In genomic region chr3:4845882-4846281, GRCh38 we compare ENCODE assay signal across 11 cellular contexts.
A peak's percentile ranks its signal among the peaks of the same experiment; 100 is the strongest.
DNase-seq lines count a peak whose midpoint lies in the region; ATAC-seq and TF ChIP-seq lines count a peak whose summit lies in the region.
"Had no signal": no experiment of that assay in that cellular context is flagged by ENCODE, and none has a peak within 500 bp of the region (broad histone marks: within the 10 kb centered on the region; RNA-seq: fewer than 3 reads in every experiment).

No MANE protein-coding gene starts in this region.

- DNase-seq in activated CD4-positive, alpha-beta T cell treated with anti-CD3 and anti-CD28 coated beads, Interleukin-2, amount 10 ng/mL, durations not matched to agents 7 days and 5 days, result peak; percentile 20
- no peak for DNase-seq in activated CD4-positive, alpha-beta T cell treated with anti-CD3 and anti-CD28 coated beads, Interleukin-2, amount 50 U/mL, for 48 hours
- no peak for DNase-seq in stimulated activated naive CD8-positive, alpha-beta T cell treated with anti-CD3 and anti-CD28 coated beads, Interleukin-15, Interleukin-2, amounts not matched to agents 100 U/mL and 50 U/mL, for 24 hours
- no peak for DNase-seq in erythroblast (lab: John Stamatoyannopoulos, UW)
- DNase-seq in foreskin melanocyte, result no peak
- no peak for DNase-seq in dorsolateral prefrontal cortex
- DNase-seq: foreskin keratinocyte, NCI-H2171 treated with DMSO at 0.1 percent for 48 hours had no signal

- H3K9me3 Mint-ChIP-seq in activated CD4-positive, alpha-beta T cell treated with anti-CD3 and anti-CD28 coated beads, Interleukin-2, amount 10 ng/mL, durations not matched to agents 7 days and 5 days, result peaks cover 12% of the 10 kb centered on the region

- CTCF ChIA-PET in activated CD4-positive, alpha-beta T cell treated with anti-CD3 and anti-CD28 coated beads, Interleukin-2, amount 10 ng/mL, durations not matched to agents 7 days and 5 days (lab: Charles Lee), result interaction anchor here (1.1 to 2.2 kb wide), 3 partner anchors 10 to 135 kb away, joined by 3 to 6 read pairs (median 5); no protein-coding TSS in a partner anchor

- intact Hi-C loops in dorsolateral prefrontal cortex (cut with DNase I), result no loop called here

- no peak for TF ChIP-seq POLR2A in erythroblast (IDR thresholded peaks at IDR 0.05; ENCODE audit: low read length)

- POLR2A ChIA-PET in activated CD4-positive, alpha-beta T cell treated with anti-CD3 and anti-CD28 coated beads, Interleukin-2, amount 10 ng/mL, durations not matched to agents 7 days and 5 days (lab: Charles Lee), result no interaction called here

- peak overlapping the region; percentile 85 for H3K27ac Mint-ChIP-seq in activated CD4-positive, alpha-beta T cell treated with anti-CD3 and anti-CD28 coated beads, Interleukin-2, amount 10 ng/mL, durations not matched to agents 7 days and 5 days

- TF ChIP-seq CTCF in dorsolateral prefrontal cortex (IDR thresholded peaks at IDR 0.05 in 54 of 56, conservative IDR thresholded peaks at IDR 0.05 in 2 of 56; ENCODE audit: low read depth in 1 of 56, partially characterized antibody in 56 of 56), result no peak

- H3K27me3 ChIP-seq in dorsolateral prefrontal cortex, result no peaks in the 10 kb centered on the region
- H3K27me3 ChIP-seq: foreskin keratinocyte had no signal

- peak overlapping the region; percentile 25 for H3K4me3 Mint-ChIP-seq in activated CD4-positive, alpha-beta T cell treated with anti-CD3 and anti-CD28 coated beads, Interleukin-2, amount 10 ng/mL, durations not matched to agents 7 days and 5 days

- no peaks in the 10 kb centered on the region for H3K27me3 Mint-ChIP-seq in activated CD4-positive, alpha-beta T cell treated with anti-CD3 and anti-CD28 coated beads, Interleukin-2, amount 10 ng/mL, durations not matched to agents 7 days and 5 days

- no peak overlapping the region for H3K27ac ChIP-seq in dorsolateral prefrontal cortex
- H3K27ac ChIP-seq: A549, foreskin keratinocyte had no signal

- ATAC-seq in HG02610 (IDR thresholded peaks at IDR 0.05; ENCODE audit: unreplicated experiment) (peak; percentile 77), HG03565 (IDR thresholded peaks at IDR 0.05; ENCODE audit: unreplicated experiment) (peak; percentile 79)
- peak; percentile 72 for ATAC-seq in stimulated activated naive CD8-positive, alpha-beta T cell treated with anti-CD3 and anti-CD28 coated beads, Interleukin-15, Interleukin-2, amounts not matched to agents 100 U/mL and 50 U/mL, for 24 hours
- ATAC-seq: A549, foreskin keratinocyte had no signal

- H3K4me1 Mint-ChIP-seq in activated CD4-positive, alpha-beta T cell treated with anti-CD3 and anti-CD28 coated beads, Interleukin-2, amount 10 ng/mL, durations not matched to agents 7 days and 5 days, result peaks cover 98% of the 10 kb centered on the region

- peaks cover 49% of the 10 kb centered on the region for H3K36me3 Mint-ChIP-seq in activated CD4-positive, alpha-beta T cell treated with anti-CD3 and anti-CD28 coated beads, Interleukin-2, amount 10 ng/mL, durations not matched to agents 7 days and 5 days (ENCODE audit: low read depth)

- H3K4me3 ChIP-seq in dorsolateral prefrontal cortex, result no peak overlapping the region
- H3K4me3 ChIP-seq: A549 had no signal
